Comparison of ENCODE assay signal across 26 cellular contexts in the genomic region with DNA sequence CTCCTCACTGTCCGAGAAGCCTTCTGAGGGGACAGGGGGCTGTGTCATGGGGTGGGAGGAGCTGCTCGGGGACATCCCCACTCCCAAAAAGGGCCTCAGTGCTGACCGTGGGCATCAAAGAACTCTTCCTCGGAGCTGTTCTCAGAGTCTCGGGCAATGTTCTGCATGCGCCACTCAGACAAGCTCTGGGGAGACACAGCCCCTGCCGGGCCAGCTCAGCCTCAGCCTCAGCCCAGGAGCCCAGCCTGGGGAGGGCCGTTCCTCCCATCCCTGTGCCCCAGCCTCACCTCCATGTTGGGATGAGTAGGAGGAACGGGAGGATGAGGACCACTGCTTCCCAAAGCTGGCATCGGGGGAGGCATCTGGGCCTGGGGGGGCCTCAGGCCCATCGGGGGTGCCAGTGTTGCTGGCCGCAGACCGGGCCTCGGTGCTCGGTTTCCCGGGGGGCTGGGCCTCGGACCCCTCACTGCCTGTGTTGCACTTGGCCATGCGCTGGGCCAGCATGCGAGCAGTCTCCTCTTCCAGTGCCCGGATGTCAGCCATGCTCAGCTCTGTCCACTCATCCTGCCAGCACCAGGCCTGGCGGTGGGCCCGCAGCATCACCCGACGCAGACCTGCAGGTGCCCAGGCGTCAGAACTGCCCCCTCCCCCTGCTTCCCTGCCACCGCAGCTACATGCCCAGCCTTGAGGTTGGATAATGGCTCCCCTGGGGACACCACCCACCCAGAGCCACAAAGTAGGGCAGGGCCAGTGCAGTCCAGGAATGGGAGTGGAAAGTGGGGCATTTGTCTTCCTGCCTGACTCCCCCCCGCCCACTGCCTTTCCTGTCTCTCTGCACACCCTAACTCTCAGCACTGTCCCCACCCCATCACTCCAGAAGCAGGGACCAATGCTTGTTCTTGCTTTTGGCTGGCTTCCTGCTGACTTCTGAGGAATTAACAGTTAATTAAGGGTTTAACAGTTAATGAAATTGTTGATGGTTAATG. TPM values are rescaled to one million over a fixed set of nuclear protein-coding genes. Genes with fewer than 3 reads are reported as not detected.
A peak's percentile ranks its signal among the peaks of the same experiment; 100 is the strongest.
DNase-seq lines count a peak whose midpoint lies in the region; ATAC-seq lines count a peak whose summit lies in the region.
"Had no signal": no experiment of that assay in that cellular context is flagged by ENCODE, and none has a peak within 500 bp of the region (broad histone marks: within the 10 kb centered on the region; RNA-seq: fewer than 3 reads in every experiment).

No MANE protein-coding gene starts in this region.

- H3K27me3 Mint-ChIP-seq in activated naive CD8-positive, alpha-beta T cell = no peaks in the 10 kb centered on the region
- H3K27me3 Mint-ChIP-seq in activated naive CD8-positive, alpha-beta T cell treated with anti-CD3 and anti-CD28 coated beads, Interleukin-2, amount 50 U/mL, for 24 hours = no peaks in the 10 kb centered on the region
- no peaks in the 10 kb centered on the region for H3K27me3 Mint-ChIP-seq in IgD-negative memory B cell
- H3K27me3 Mint-ChIP-seq in central memory CD8-positive, alpha-beta T cell = no peaks in the 10 kb centered on the region
- H3K27me3 Mint-ChIP-seq: T-helper 17 cell had no signal

- H3K36me3 Mint-ChIP-seq in activated naive CD8-positive, alpha-beta T cell = peaks cover 9% of the 10 kb centered on the region
- H3K36me3 Mint-ChIP-seq in activated naive CD8-positive, alpha-beta T cell treated with anti-CD3 and anti-CD28 coated beads, Interleukin-2, amount 50 U/mL, for 24 hours (ENCODE audit: low read depth) = peaks cover 23% of the 10 kb centered on the region
- H3K36me3 Mint-ChIP-seq in IgD-negative memory B cell = peaks cover 2% of the 10 kb centered on the region
- H3K36me3 Mint-ChIP-seq in central memory CD8-positive, alpha-beta T cell (ENCODE audit: insufficient read depth) = peaks cover 50% of the 10 kb centered on the region

- peak overlapping the region; percentile 34 for H3K27ac Mint-ChIP-seq in activated naive CD8-positive, alpha-beta T cell
- no peak overlapping the region for H3K27ac Mint-ChIP-seq in activated naive CD8-positive, alpha-beta T cell treated with anti-CD3 and anti-CD28 coated beads, Interleukin-2, amount 50 U/mL, for 24 hours
- H3K27ac Mint-ChIP-seq in IgD-negative memory B cell = peak overlapping the region in 2 of 3 donors; percentile 47 to 54
- peak overlapping the region; percentile 49 for H3K27ac Mint-ChIP-seq in central memory CD8-positive, alpha-beta T cell (ENCODE audit: low read depth)
- H3K27ac Mint-ChIP-seq: GM23338 had no signal

- H3K4me1 Mint-ChIP-seq in activated naive CD8-positive, alpha-beta T cell (ENCODE audit: low read depth) = peaks cover 16% of the 10 kb centered on the region
- H3K4me1 Mint-ChIP-seq in activated naive CD8-positive, alpha-beta T cell treated with anti-CD3 and anti-CD28 coated beads, Interleukin-2, amount 50 U/mL, for 24 hours = peaks cover 18% of the 10 kb centered on the region
- peaks cover 10 to 14% (median 13%) of the 10 kb centered on the region in 3 donors for H3K4me1 Mint-ChIP-seq in IgD-negative memory B cell
- peaks cover 21% of the 10 kb centered on the region for H3K4me1 Mint-ChIP-seq in central memory CD8-positive, alpha-beta T cell

- no peak for ATAC-seq in activated naive CD8-positive, alpha-beta T cell treated with anti-CD3 and anti-CD28 coated beads, Interleukin-2, amount 50 U/mL, for 24 hours
- no peak for ATAC-seq in central memory CD8-positive, alpha-beta T cell (replicated peaks; ENCODE audit: extremely low read depth, poor library complexity, severe bottlenecking)
- ATAC-seq in stimulated activated naive CD8-positive, alpha-beta T cell treated with anti-CD3 and anti-CD28 coated beads, Interleukin-15, Interleukin-2, amounts not matched to agents 100 U/mL and 50 U/mL, for 24 hours = no peak
- no peak for ATAC-seq in HG03457 (IDR thresholded peaks at IDR 0.05; ENCODE audit: unreplicated experiment)
- ATAC-seq: esophagus mucosa, GM23338, left lobe of liver, T-helper 17 cell had no signal

- DNase-seq in activated naive CD8-positive, alpha-beta T cell treated with anti-CD3 and anti-CD28 coated beads, Interleukin-2, amount 50 U/mL, for 24 hours = no peak
- no peak for DNase-seq in central memory CD8-positive, alpha-beta T cell (ENCODE audit: low spot score in 2 of 2)
- no peak for DNase-seq in stimulated activated naive CD8-positive, alpha-beta T cell treated with anti-CD3 and anti-CD28 coated beads, Interleukin-15, Interleukin-2, amounts not matched to agents 100 U/mL and 50 U/mL, for 24 hours
- DNase-seq in anterior cingulate cortex (lab: John Stamatoyannopoulos, UW) (no peak), amygdala (lab: John Stamatoyannopoulos, UW) (no peak)
- DNase-seq: activated CD4-positive, alpha-beta T cell treated with anti-CD3 and anti-CD28 coated beads for 48 hours; colonic mucosa; effector memory CD4-positive, alpha-beta T cell; foreskin melanocyte; immature natural killer cell; Karpas-422; NCI-H187; NCI-H226; NCI-H748 treated with DMSO at 0.1 percent for 48 hours; retina; RPMI8226; T-helper 17 cell had no signal

- no peaks in the 10 kb centered on the region for H3K9me3 Mint-ChIP-seq in activated naive CD8-positive, alpha-beta T cell (ENCODE audit: low read depth)
- no peaks in the 10 kb centered on the region for H3K9me3 Mint-ChIP-seq in activated naive CD8-positive, alpha-beta T cell treated with anti-CD3 and anti-CD28 coated beads, Interleukin-2, amount 50 U/mL, for 24 hours
- no peaks in the 10 kb centered on the region for H3K9me3 Mint-ChIP-seq in IgD-negative memory B cell
- no peaks in the 10 kb centered on the region for H3K9me3 Mint-ChIP-seq in central memory CD8-positive, alpha-beta T cell
- H3K9me3 Mint-ChIP-seq: GM23338, immature natural killer cell had no signal

- no peak overlapping the region for H3K4me3 Mint-ChIP-seq in activated naive CD8-positive, alpha-beta T cell
- no peak overlapping the region for H3K4me3 Mint-ChIP-seq in activated naive CD8-positive, alpha-beta T cell treated with anti-CD3 and anti-CD28 coated beads, Interleukin-2, amount 50 U/mL, for 24 hours
- H3K4me3 Mint-ChIP-seq in IgD-negative memory B cell = peak overlapping the region in 1 of 4 donors; percentile 64
- no peak overlapping the region for H3K4me3 Mint-ChIP-seq in central memory CD8-positive, alpha-beta T cell
- H3K4me3 Mint-ChIP-seq: GM23338, immature natural killer cell, T-helper 17 cell had no signal

RNA-seq across cellular contexts. Expression of gene PITPNM1, which starts 5.1 kb away (rescaled TPM):
- polyA plus RNA-seq in IgD-negative memory B cell = 40.6 TPM

RNA-seq across cellular contexts. Expression of gene CDK2AP2, which starts 7.9 kb away (rescaled TPM):
- 133 TPM for polyA plus RNA-seq in IgD-negative memory B cell

RNA-seq across cellular contexts. Expression of gene AIP, which starts 17.3 kb away (rescaled TPM):
- 158 TPM for polyA plus RNA-seq in IgD-negative memory B cell

RNA-seq across cellular contexts. Expression of gene CABP2, which starts 23.1 kb away (rescaled TPM):
- polyA plus RNA-seq in IgD-negative memory B cell = not detected
- polyA plus RNA-seq: AG04450, GM23338, immature natural killer cell, ovary, smooth muscle cell had no signal

RNA-seq across cellular contexts. Expression of gene TMEM134, which starts 31.1 kb away (rescaled TPM):
- 272 TPM for polyA plus RNA-seq in IgD-negative memory B cell
